ENCODE assay signal across 15 cellular contexts in the genomic region with DNA sequence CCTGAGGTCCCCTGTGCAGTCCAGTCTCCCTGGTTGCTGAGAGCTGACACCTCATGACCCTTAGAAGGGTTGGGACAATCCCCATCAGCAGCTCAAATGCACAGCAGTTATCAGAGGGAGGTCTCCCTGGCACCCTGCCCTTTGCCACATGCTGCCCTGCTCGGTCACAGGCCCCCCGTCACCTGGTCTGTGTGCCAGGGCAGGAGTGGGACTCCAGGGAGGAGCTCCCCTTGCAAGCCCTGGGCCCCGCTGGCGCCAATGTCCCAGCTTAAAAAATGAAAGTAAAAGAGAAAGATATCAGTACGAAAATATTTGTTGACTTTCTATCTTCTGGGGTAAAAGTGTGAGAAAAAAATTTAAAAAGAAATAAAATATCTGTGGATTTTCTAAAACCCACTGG.
DNase-seq lines count a peak whose midpoint lies in the region; ATAC-seq and TF ChIP-seq lines count a peak whose summit lies in the region.
"Had no signal": no experiment of that assay in that cellular context is flagged by ENCODE, and none has a peak within 500 bp of the region (broad histone marks: within the 10 kb centered on the region; RNA-seq: fewer than 3 reads in every experiment).

No MANE protein-coding gene starts in this region.

- no TSS peak for BruUV-seq in PC-3 (replicated peaks; lab: Mats Ljungman, UMichigan)

- H3K9me2 ChIP-seq in PC-3 (replicated peaks; ENCODE audit: low read length), result no peaks in the 10 kb centered on the region

- DNase-seq in cardiac muscle cell (ENCODE audit: low read depth in 1 of 2, low spot score in 1 of 2) (no peak), cardiac septum (ENCODE audit: low spot score) (no peak), PC-3 (no peak), NCI-H1930 (lab: John Stamatoyannopoulos, UW) (no peak)
- no peak for DNase-seq in effector memory CD8-positive, alpha-beta T cell
- DNase-seq: DMS153; erythroblast; glutamatergic neuron; NK-92 treated with Interleukin-12 subunit alpha and Interleukin-12 subunit beta, amount 100 ng/mL, for 24 hours; SHP77 treated with DMSO at 0.1 percent for 48 hours; stimulated activated CD4-positive, alpha-beta T cell treated with anti-CD3 and anti-CD28 coated beads, Interleukin-4, amount 100 ng/mL, for 24 hours; upper lobe of right lung had no signal

- no peaks in the 10 kb centered on the region for H4K20me1 ChIP-seq in PC-3 (ENCODE audit: low read length)

- peak overlapping the region; percentile 94 for H3K27ac ChIP-seq in cardiac muscle cell
- peak overlapping the region; percentile 75; the same call in 1 of the 2 replicates for H3K27ac ChIP-seq in PC-3 (ENCODE audit: low read length)
- H3K27ac ChIP-seq in temporal lobe (ENCODE audit: low read depth, low read length), result peak overlapping the region; percentile 100
- H3K27ac ChIP-seq: upper lobe of right lung had no signal

- no peak overlapping the region for H3K4me2 ChIP-seq in PC-3 (ENCODE audit: low read length)

- 0 out of 2 replicates have a peak, but pooled peaks cover 4% of the 10 kb centered on the region for H3K79me2 ChIP-seq in PC-3 (ENCODE audit: low read length)

- H3K9ac ChIP-seq in PC-3 (ENCODE audit: low read length), result no peak overlapping the region

- H3K4me1 ChIP-seq in cardiac muscle cell (ENCODE audit: low read depth), result peaks cover 41% of the 10 kb centered on the region
- peaks cover 56% of the 10 kb centered on the region for H3K4me1 ChIP-seq in PC-3 (ENCODE audit: insufficient read depth, low read length)
- H3K4me1 ChIP-seq: upper lobe of right lung had no signal

- H3K27me3 Mint-ChIP-seq in effector memory CD8-positive, alpha-beta T cell, result peaks cover 15 to 18% of the 10 kb centered on the region in 2 donors

- CTCF ChIA-PET in PC-3 (lab: Charles Lee), result no interaction called here

- H3K4me1 Mint-ChIP-seq in effector memory CD8-positive, alpha-beta T cell (ENCODE audit: low read depth in 2 of 2), result peaks cover 14 to 15% of the 10 kb centered on the region in 2 donors

- intact Hi-C loops in cardiac septum (cut with DNase I) (loop anchor here (5.0 kb wide), 2 partner anchors 138 to 333 kb away; no protein-coding TSS in a partner anchor), PC-3 (cut with micrococcal nuclease) (no loop called here)

- H3K36me3 Mint-ChIP-seq in effector memory CD8-positive, alpha-beta T cell (ENCODE audit: insufficient read depth), result no peaks in the 10 kb centered on the region

- peaks cover 6% of the 10 kb centered on the region for H3F3A ChIP-seq in PC-3 (ENCODE audit: low read length, unreplicated experiment)

- no peaks in the 10 kb centered on the region for H3K9me3 ChIP-seq in cardiac muscle cell (ENCODE audit: low read depth)
- no peaks in the 10 kb centered on the region; the same call in 1 of the 2 replicates for H3K9me3 ChIP-seq in PC-3 (ENCODE audit: low read length)
- H3K9me3 ChIP-seq: upper lobe of right lung had no signal

- no peak overlapping the region for H2AFZ ChIP-seq in PC-3 (ENCODE audit: low read length)

- no peaks in the 10 kb centered on the region for H3K27me3 ChIP-seq in cardiac muscle cell
- H3K27me3 ChIP-seq in PC-3 (ENCODE audit: low read length), result no peaks in the 10 kb centered on the region
- H3K27me3 ChIP-seq: upper lobe of right lung had no signal

- TF ChIP-seq CTCF in cardiac muscle cell (IDR thresholded peaks at IDR 0.05; ENCODE audit: low read depth, low read length) (no peak), PC-3 (conservative IDR thresholded peaks at IDR 0.05; ENCODE audit: low read depth, low read length) (no peak)

- no peak overlapping the region for H3K4me3 ChIP-seq in cardiac muscle cell
- H3K4me3 ChIP-seq in PC-3 (ENCODE audit: low read length), result no peak overlapping the region
- H3K4me3 ChIP-seq: upper lobe of right lung had no signal

- ATAC-seq in PC-3 (no peak), HG03378 (IDR thresholded peaks at IDR 0.05; ENCODE audit: unreplicated experiment) (no peak), HG02981 (IDR thresholded peaks at IDR 0.05; ENCODE audit: unreplicated experiment) (no peak)
- no peak for ATAC-seq in effector memory CD8-positive, alpha-beta T cell (replicated peaks)

- POLR2A ChIA-PET in PC-3 (lab: Charles Lee; ENCODE audit: unreplicated experiment), result no interaction called here

- H3K9me3 Mint-ChIP-seq in effector memory CD8-positive, alpha-beta T cell, result no peaks in the 10 kb centered on the region

- peak overlapping the region; percentile 80 to 82 for H3K27ac Mint-ChIP-seq in effector memory CD8-positive, alpha-beta T cell

- H3K36me3 ChIP-seq in cardiac muscle cell (no peaks in the 10 kb centered on the region), PC-3 (ENCODE audit: low read depth, low read length) (no peaks in the 10 kb centered on the region)
- H3K36me3 ChIP-seq: upper lobe of right lung had no signal

- H3K4me3 Mint-ChIP-seq in effector memory CD8-positive, alpha-beta T cell, result peak overlapping the region; percentile 74 to 80
